Comparison of ENCODE assay signal across 29 cellular contexts in the genomic region with DNA sequence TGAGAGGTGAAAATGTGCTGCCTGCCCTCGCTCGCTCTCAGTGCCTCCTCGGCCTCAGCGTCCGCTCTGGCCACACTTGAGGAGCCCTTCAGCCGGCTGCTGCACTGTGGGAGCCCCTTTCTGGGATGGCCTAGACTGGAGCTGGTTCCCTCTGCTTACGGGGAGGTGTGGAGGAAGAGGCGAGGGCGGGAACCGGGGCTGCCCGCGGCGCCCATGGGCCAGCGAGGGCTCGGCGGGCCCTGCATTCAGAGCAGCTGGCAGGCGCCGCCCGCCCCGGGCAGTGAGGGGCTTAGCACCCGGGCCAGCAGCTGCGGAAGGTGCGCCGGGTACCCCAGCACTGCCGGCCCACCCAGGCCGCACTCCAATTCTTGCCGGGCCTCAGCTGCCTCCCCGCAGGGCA. TPM values are rescaled to one million over a fixed set of nuclear protein-coding genes. Genes with fewer than 3 reads are reported as not detected.
DNase-seq lines count a peak whose midpoint lies in the region; ATAC-seq, FAIRE-seq and TF ChIP-seq lines count a peak whose summit lies in the region.
"Had no signal": no experiment of that assay in that cellular context is flagged by ENCODE, and none has a peak within 500 bp of the region (broad histone marks: within the 10 kb centered on the region; RNA-seq: fewer than 3 reads in every experiment).

No MANE protein-coding gene starts in this region.

- no peak overlapping the region for H2AFZ ChIP-seq in neuronal stem cell (ENCODE audit: low read length)
- no peak overlapping the region for H2AFZ ChIP-seq in trophoblast cell (ENCODE audit: insufficient read depth, low read length, poor library complexity)

- no peaks in the 10 kb centered on the region for H3K27me3 ChIP-seq in right atrium auricular region
- H3K27me3 ChIP-seq in neuronal stem cell (ENCODE audit: control insufficient read depth in 3 of 3, insufficient read depth in 3 of 3, low read depth in 1 of 3, low read length in 3 of 3): no peaks in the 10 kb centered on the region
- H3K27me3 ChIP-seq in trophoblast cell (ENCODE audit: insufficient read depth, low read length): no peaks in the 10 kb centered on the region
- H3K27me3 ChIP-seq: BE2C, BLaER1 had no signal

- DNase-seq in right atrium auricular region (ENCODE audit: low spot score): peak; percentile 23
- DNase-seq in Right ventricle myocardium superior: no peak
- DNase-seq in A549 (ENCODE audit: low read depth in 1 of 2, low spot score in 1 of 2): no peak
- no peak for DNase-seq in RWPE1 (ENCODE audit: low spot score)
- DNase-seq in neuronal stem cell (ENCODE audit: low spot score): no peak
- no peak for DNase-seq in GM10266 (ENCODE audit: extremely low spot score)
- DNase-seq in stimulated activated CD4-positive, alpha-beta T cell treated with anti-CD3 and anti-CD28 coated beads, Interleukin-15, amount 100 ng/mL, for 24 hours: no peak
- no peak for DNase-seq in trophoblast cell
- DNase-seq: ACHN; BE2C; C1 segment of cervical spinal cord; CD4-positive, alpha-beta memory T cell; CD4-positive, CD25-positive, alpha-beta regulatory T cell; CD8-positive, alpha-beta memory T cell; COR-L47; DMS 273 treated with DMSO at 0.1 percent for 48 hours; DMS153; DMS53; DMS79; DND-41; GDM1 had no signal

- no peak for FAIRE-seq in A549 (lab: Jason Lieb, UNC)
- FAIRE-seq: GM12891 had no signal

- POLR2A ChIA-PET in A549 (lab: Yijun Ruan, JAX) (interaction anchor here (0.5 to 1.0 kb wide), 2 partner anchors 14 to 71 kb away, joined by 3 read pairs; no protein-coding TSS in a partner anchor), RWPE1 (lab: Yijun Ruan, JAX; ENCODE audit: low non-redundant PET) (no interaction called here)

- whole genome bisulfite sequencing in A549 (ENCODE audit: missing lambda C conversion rate): 89% methylated on average over 10 of the region's 28 CpGs
- no CpG with 5 or more reads among the region's 28 CpGs for WGBS in neuronal stem cell (ENCODE audit: extremely low coverage in 2 of 2, insufficient read length in 2 of 2, insufficient replicate concordance in 1 of 2), 2 donors
- WGBS in trophoblast cell (ENCODE audit: extremely low coverage, insufficient coverage, insufficient read length): no CpG with 5 or more reads among the region's 28 CpGs

- no peaks in the 10 kb centered on the region for H3K79me2 ChIP-seq in trophoblast cell (ENCODE audit: control insufficient read depth, insufficient read depth, low read length, poor library complexity)

- no peak for ATAC-seq in Right ventricle myocardium superior (ENCODE audit: poor library complexity)
- no peak for ATAC-seq in A549

- peaks cover 0 to 2% of the 10 kb centered on the region in 2 donors for H3K9me3 ChIP-seq in right atrium auricular region
- no peaks in the 10 kb centered on the region for H3K9me3 ChIP-seq in A549
- H3K9me3 ChIP-seq in neuronal stem cell (replicated peaks in 1 of 2; ENCODE audit: control insufficient read depth in 2 of 2, insufficient read depth in 1 of 2, low read depth in 1 of 2, low read length in 2 of 2): peaks cover 0 to 2% of the 10 kb centered on the region in 2 donors
- H3K9me3 ChIP-seq in trophoblast cell (ENCODE audit: insufficient read depth, low read depth, low read length): peaks cover 8% of the 10 kb centered on the region
- H3K9me3 ChIP-seq: BE2C had no signal

- H3K4me2 ChIP-seq in A549 (peak overlapping the region; percentile 35; the same call in 2 of the 3 replicates), neuronal stem cell (ENCODE audit: insufficient read depth, low read length, poor library complexity, severe bottlenecking) (peak overlapping the region; percentile 11), trophoblast cell (ENCODE audit: low read length) (no peak overlapping the region)
- H3K4me2 ChIP-seq: BLaER1 had no signal

- no peak overlapping the region for H2AK5ac ChIP-seq in neuronal stem cell (ENCODE audit: low read depth, low read length)
- H2AK5ac ChIP-seq in trophoblast cell (ENCODE audit: low read length): no peak overlapping the region

- H3K4me1 ChIP-seq in right atrium auricular region: no peaks in the 10 kb centered on the region
- peaks cover 23% of the 10 kb centered on the region for H3K4me1 ChIP-seq in A549
- no peaks in the 10 kb centered on the region for H3K4me1 ChIP-seq in neuronal stem cell (ENCODE audit: control insufficient read depth in 2 of 2, insufficient read depth in 1 of 2, low read depth in 1 of 2, low read length in 2 of 2)
- no peaks in the 10 kb centered on the region for H3K4me1 ChIP-seq in trophoblast cell (ENCODE audit: control insufficient read depth in 1 of 2, insufficient read depth in 2 of 2, low read length in 2 of 2)
- H3K4me1 ChIP-seq: BE2C, BLaER1 had no signal

- no peak for TF ChIP-seq EP300 in A549 (IDR thresholded peaks at IDR 0.05)

- H3K14ac ChIP-seq in neuronal stem cell (ENCODE audit: low read length): no peak overlapping the region
- no peak overlapping the region for H3K14ac ChIP-seq in trophoblast cell (ENCODE audit: low read length)

- no peak overlapping the region for H2BK120ac ChIP-seq in neuronal stem cell (ENCODE audit: low read depth, low read length)
- H2BK120ac ChIP-seq in trophoblast cell (ENCODE audit: insufficient read depth, low read length, poor library complexity): no peak overlapping the region

- H2BK5ac ChIP-seq in neuronal stem cell (ENCODE audit: low read length) (no peak overlapping the region), trophoblast cell (ENCODE audit: low read depth, low read length, poor library complexity) (no peak overlapping the region)

- TF ChIP-seq RAD21 in A549 (conservative IDR thresholded peaks at IDR 0.05 in 1 of 2, IDR thresholded peaks at IDR 0.05 in 1 of 2): no peak

- H3K23ac ChIP-seq in neuronal stem cell (ENCODE audit: low read depth, low read length, poor library complexity): no peak overlapping the region
- no peak overlapping the region for H3K23ac ChIP-seq in trophoblast cell (ENCODE audit: low read length)

- H3K9ac ChIP-seq in neuronal stem cell (ENCODE audit: low read depth, low read length, poor library complexity) (no peak overlapping the region), trophoblast cell (ENCODE audit: low read length) (no peak overlapping the region)
- H3K9ac ChIP-seq: BLaER1 had no signal

- no peak overlapping the region for H4K12ac ChIP-seq in trophoblast cell (ENCODE audit: low read depth, low read length)

- H3K4ac ChIP-seq in neuronal stem cell (ENCODE audit: low read length): no peak overlapping the region
- no peak overlapping the region for H3K4ac ChIP-seq in trophoblast cell (ENCODE audit: low read depth, low read length)

- H3K18ac ChIP-seq in neuronal stem cell (ENCODE audit: low read length) (no peak overlapping the region), trophoblast cell (ENCODE audit: low read length) (no peak overlapping the region)

- H3K27ac ChIP-seq in right atrium auricular region (no peak overlapping the region), A549 (peak overlapping the region; percentile 42 to 80; a peak in 5 of 6 replicates), RWPE1 (peak overlapping the region; percentile 41; the same call in 1 of the 2 replicates), neuronal stem cell (replicated peaks; ENCODE audit: low read length) (no peak overlapping the region), trophoblast cell (ENCODE audit: low read depth, low read length) (no peak overlapping the region)
- H3K27ac ChIP-seq: 22Rv1, BLaER1 had no signal

- no peak overlapping the region for H2BK15ac ChIP-seq in neuronal stem cell (ENCODE audit: low read length)

- intact Hi-C loops in Right ventricle myocardium superior (cut with DNase I): no loop called here

- H4K91ac ChIP-seq in neuronal stem cell (ENCODE audit: low read depth, low read length, poor library complexity) (no peak overlapping the region), trophoblast cell (ENCODE audit: low read depth, low read length) (no peak overlapping the region)

- H3K4me3 ChIP-seq in right atrium auricular region (no peak overlapping the region), A549 (no peak overlapping the region), neuronal stem cell (ENCODE audit: low read length in 2 of 2) (no peak overlapping the region), trophoblast cell (ENCODE audit: low read depth, low read length) (no peak overlapping the region)
- H3K4me3 ChIP-seq: BLaER1 had no signal

- TF ChIP-seq POLR2A in A549 (IDR thresholded peaks at IDR 0.05; ENCODE audit: low read length): no peak

- no peaks in the 10 kb centered on the region for H3K36me3 ChIP-seq in right atrium auricular region
- no peaks in the 10 kb centered on the region for H3K36me3 ChIP-seq in neuronal stem cell (replicated peaks in 1 of 2; ENCODE audit: control insufficient read depth in 2 of 2, insufficient read depth in 2 of 2, low read length in 2 of 2)
- no peaks in the 10 kb centered on the region for H3K36me3 ChIP-seq in trophoblast cell (ENCODE audit: control insufficient read depth in 1 of 2, insufficient read depth in 2 of 2, low read length in 2 of 2)
- H3K36me3 ChIP-seq: BE2C, BLaER1 had no signal

- H2BK12ac ChIP-seq in neuronal stem cell (ENCODE audit: low read length) (peak overlapping the region; percentile 84), trophoblast cell (ENCODE audit: low read length) (no peak overlapping the region)

- H4K8ac ChIP-seq in neuronal stem cell (ENCODE audit: low read depth, low read length): no peak overlapping the region
- H4K8ac ChIP-seq in trophoblast cell (ENCODE audit: low read depth, low read length): no peak overlapping the region

- H3K79me1 ChIP-seq in neuronal stem cell (ENCODE audit: low read depth, low read length) (no peaks in the 10 kb centered on the region), trophoblast cell (ENCODE audit: low read length) (no peaks in the 10 kb centered on the region)

- TF ChIP-seq CTCF in right atrium auricular region (IDR thresholded peaks at IDR 0.05): no peak
- TF ChIP-seq CTCF in A549 (IDR thresholded peaks at IDR 0.05): no peak
- TF ChIP-seq CTCF in RWPE1 (conservative IDR thresholded peaks at IDR 0.05; ENCODE audit: low read depth): no peak
- no peak for TF ChIP-seq CTCF in GM10266 (IDR thresholded peaks at IDR 0.05; ENCODE audit: control insufficient read depth, insufficient read depth, low read depth, missing control alignments)

- CTCF ChIA-PET in A549 (lab: Yijun Ruan, JAX) (no interaction called here), RWPE1 (lab: Yijun Ruan, JAX) (no interaction called here)

RNA-seq across cellular contexts. Expression of gene TRIML1, which starts 39.6 kb away (rescaled TPM):
- not detected for total RNA-seq in right atrium auricular region
- total RNA-seq in Right ventricle myocardium superior: not detected
- polyA plus RNA-seq in A549 (2011; rRNA removed): not detected in 2 replicates
- polyA plus RNA-seq in A549 (2012; cell fraction: cytosol; rRNA removed): not detected in 2 replicates
- not detected in 2 replicates for polyA plus RNA-seq in A549 (2012; cell fraction: nucleus; rRNA removed)
- polyA plus RNA-seq in A549 (2017; fragmentation: RNase III; extraction: RNeasy Plus Mini Kit Qiagen cat#74134 plus additional on column Dnase treatment): not detected in 3 replicates
- polyA minus RNA-seq in A549 (2011; rRNA and poly(A)+ RNA removed): not detected in 2 replicates
- not detected for polyA plus RNA-seq in neuronal stem cell (2013, experiment 1 of 2)
- not detected for polyA plus RNA-seq in neuronal stem cell (2013, experiment 2 of 2)
- polyA plus RNA-seq in trophoblast cell (2013): 2.4 and 2.8 TPM in 2 replicates
- total RNA-seq: A673; CD4-positive, alpha-beta memory T cell; CD4-positive, CD25-positive, alpha-beta regulatory T cell; CD8-positive, alpha-beta memory T cell; Daoy; G401 had no signal
- polyA plus RNA-seq: AG04450; CD14-positive monocyte; CD4-positive, alpha-beta memory T cell; CD4-positive, CD25-positive, alpha-beta regulatory T cell; CD8-positive, alpha-beta memory T cell had no signal

Comparison
In these comparisons a context has a peak if more than half of its experiments do, and no peak if none do; other contexts are left out.
1. H3K27ac ChIP-seq: peak in A549 (2 of 2) and RWPE1 (single experiment); none in right atrium auricular region (0 of 2), neuronal stem cell (single experiment) and trophoblast cell (single experiment).